Comparison of ENCODE assay signal across 29 cellular contexts in genomic region chr1:242544071-242544470, GRCh38. TPM values are rescaled to one million over a fixed set of nuclear protein-coding genes. Genes with fewer than 3 reads are reported as not detected.
"Had no signal": no experiment of that assay in that cellular context is flagged by ENCODE, and none has a peak within 500 bp of the region (broad histone marks: within the 10 kb centered on the region; RNA-seq: fewer than 3 reads in every experiment).

No MANE protein-coding gene starts in this region.

- H3K4me1 Mint-ChIP-seq: nephron progenitor cell; neural crest cell; stimulated activated effector memory CD8-positive, alpha-beta T cell treated with anti-CD3 and anti-CD28 coated beads, Interleukin-12 subunit alpha, Interleukin-12 subunit beta, amount 100 ng/mL, for 72 hours; stimulated activated naive B cell treated with anti-CD40 and anti-IgM and Interleukin-4, amounts not matched to agents 10 μg/mL and 1 μg/mL and 100 μg/mL, for 72 hours had no signal

- H3K27me3 ChIP-seq: ovary, right lobe of liver, sigmoid colon, thyroid gland, tibial nerve, upper lobe of left lung, vagina had no signal

- H3K9me3 ChIP-seq: ovary, psoas muscle, right lobe of liver, sigmoid colon, stomach, thoracic aorta, thyroid gland, tibial nerve, upper lobe of left lung, vagina had no signal

- H3K9me3 Mint-ChIP-seq: natural killer cell treated with Interleukin-12 subunit alpha and Interleukin-12 subunit beta and Interleukin-15 and Interleukin-18, amount 100 ng/mL, for 72 hours; nephron progenitor cell; neural crest cell; stimulated activated effector memory CD8-positive, alpha-beta T cell treated with anti-CD3 and anti-CD28 coated beads, Interleukin-12 subunit alpha, Interleukin-12 subunit beta, amount 100 ng/mL, for 72 hours; stimulated activated naive CD8-positive, alpha-beta T cell treated with anti-CD3 and anti-CD28 coated beads, Interleukin-15, Interleukin-2, amounts not matched to agents 100 ng/mL and 50 ng/mL, for 24 hours had no signal

- H3K79me2 ChIP-seq: parathyroid adenoma had no signal

- H3K27ac Mint-ChIP-seq: natural killer cell treated with Interleukin-12 subunit alpha and Interleukin-12 subunit beta and Interleukin-15 and Interleukin-18, amount 100 ng/mL, for 72 hours; nephron progenitor cell; progenitor cell of endocrine pancreas; stimulated activated effector memory CD8-positive, alpha-beta T cell treated with anti-CD3 and anti-CD28 coated beads, Interleukin-12 subunit alpha, Interleukin-12 subunit beta, amount 100 ng/mL, for 72 hours; stimulated activated naive B cell treated with anti-CD40 and anti-IgM and Interleukin-4, amounts not matched to agents 10 μg/mL and 1 μg/mL and 100 μg/mL, for 72 hours; stimulated activated naive CD8-positive, alpha-beta T cell treated with anti-CD3 and anti-CD28 coated beads, Interleukin-15, Interleukin-2, amounts not matched to agents 100 ng/mL and 50 ng/mL, for 24 hours had no signal

- H3K36me3 Mint-ChIP-seq: natural killer cell treated with Interleukin-12 subunit alpha and Interleukin-12 subunit beta and Interleukin-15 and Interleukin-18, amount 100 ng/mL, for 72 hours; stimulated activated effector memory CD8-positive, alpha-beta T cell treated with anti-CD3 and anti-CD28 coated beads, Interleukin-12 subunit alpha, Interleukin-12 subunit beta, amount 100 ng/mL, for 72 hours; stimulated activated naive B cell treated with anti-CD40 and anti-IgM and Interleukin-4, amounts not matched to agents 10 μg/mL and 1 μg/mL and 100 μg/mL, for 72 hours had no signal

- H3K27me3 Mint-ChIP-seq: natural killer cell treated with Interleukin-12 subunit alpha and Interleukin-12 subunit beta and Interleukin-15 and Interleukin-18, amount 100 ng/mL, for 72 hours had no signal

- ATAC-seq: natural killer cell treated with Interleukin-12 subunit alpha and Interleukin-12 subunit beta and Interleukin-15 and Interleukin-18, amount 100 ng/mL, for 72 hours; psoas muscle; right cardiac atrium; right lobe of liver; stimulated activated effector memory CD8-positive, alpha-beta T cell treated with anti-CD3 and anti-CD28 coated beads, Interleukin-12 subunit alpha, Interleukin-12 subunit beta, amount 100 ng/mL, for 72 hours; stimulated activated naive B cell treated with anti-CD40 and anti-IgM and Interleukin-4, amounts not matched to agents 10 μg/mL and 1 μg/mL and 100 μg/mL, for 72 hours had no signal

- H3K36me3 ChIP-seq: ovary, right lobe of liver, sigmoid colon, stomach, thoracic aorta, thyroid gland, tibial nerve, upper lobe of left lung, vagina had no signal

- H3K4me3 ChIP-seq: ovary, psoas muscle, right lobe of liver, sigmoid colon, stomach, thoracic aorta, thyroid gland, tibial nerve, upper lobe of left lung, vagina had no signal

- H2AFZ ChIP-seq: parathyroid adenoma had no signal

- H3K4me1 ChIP-seq: parathyroid adenoma, psoas muscle, right lobe of liver, sigmoid colon, stomach, thyroid gland, tibial nerve, upper lobe of left lung, vagina had no signal

- H3K4me3 Mint-ChIP-seq: natural killer cell treated with Interleukin-12 subunit alpha and Interleukin-12 subunit beta and Interleukin-15 and Interleukin-18, amount 100 ng/mL, for 72 hours; nephron progenitor cell; neural crest cell; stimulated activated effector memory CD8-positive, alpha-beta T cell treated with anti-CD3 and anti-CD28 coated beads, Interleukin-12 subunit alpha, Interleukin-12 subunit beta, amount 100 ng/mL, for 72 hours; stimulated activated naive B cell treated with anti-CD40 and anti-IgM and Interleukin-4, amounts not matched to agents 10 μg/mL and 1 μg/mL and 100 μg/mL, for 72 hours; stimulated activated naive CD8-positive, alpha-beta T cell treated with anti-CD3 and anti-CD28 coated beads, Interleukin-15, Interleukin-2, amounts not matched to agents 100 ng/mL and 50 ng/mL, for 24 hours had no signal

- H3K27ac ChIP-seq: ovary, parathyroid adenoma, psoas muscle, right lobe of liver, sigmoid colon, stomach, thoracic aorta, thyroid gland, tibial nerve, upper lobe of left lung, vagina had no signal

- DNase-seq: nephron progenitor cell; occipital lobe; ovary; posterior cingulate gyrus; psoas muscle; right cardiac atrium; right lobe of liver; sigmoid colon; small intestine; stimulated activated CD4-positive, alpha-beta T cell treated with anti-CD3 and anti-CD28 coated beads, Interleukin-15, amount 100 ng/mL, for 24 hours; stimulated activated CD4-positive, alpha-beta T cell treated with anti-CD3 and anti-CD28 coated beads, Interleukin-2, amount 100 ng/mL, for 24 hours; stimulated activated CD4-positive, alpha-beta T cell treated with anti-CD3 and anti-CD28 coated beads, Interleukin-2, amount 100 ng/mL, for 48 hours; stimulated activated CD4-positive, alpha-beta T cell treated with anti-CD3 and anti-CD28 coated beads, Interleukin-4, amount 100 ng/mL, for 24 hours; stimulated activated naive B cell treated with anti-CD40 and anti-IgM and Interleukin-4, amounts not matched to agents 10 μg/mL and 1 μg/mL and 100 μg/mL, for 72 hours; stimulated activated naive CD4-positive, alpha-beta T cell treated with Interleukin-2 at 50 U/mL for 16 hours; stomach; thyroid gland; trophoblast cell; upper lobe of left lung had no signal

RNA-seq across cellular contexts. Expression of gene PLD5, which starts 19.6 kb away (rescaled TPM):
- total RNA-seq: natural killer cell treated with Interleukin-12 subunit alpha and Interleukin-12 subunit beta and Interleukin-15 and Interleukin-18, amount 100 ng/mL, for 72 hours; osteoblast had no signal
